29 cellular contexts compared by ENCODE assay signal in genomic region chr1:200916681-200917080, GRCh38. TPM values are rescaled to one million over a fixed set of nuclear protein-coding genes. Genes with fewer than 3 reads are reported as not detected.
DNase-seq lines count a peak whose midpoint lies in the region; ATAC-seq, FAIRE-seq and TF ChIP-seq lines count a peak whose summit lies in the region.
"Had no signal": no experiment of that assay in that cellular context is flagged by ENCODE, and none has a peak within 500 bp of the region (broad histone marks: within the 10 kb centered on the region; RNA-seq: fewer than 3 reads in every experiment).

No MANE protein-coding gene starts in this region.

- peaks cover 7% of the 10 kb centered on the region for H3K36me3 ChIP-seq in Caco-2 (ENCODE audit: control insufficient read depth, insufficient read depth, low read length)
- H3K36me3 ChIP-seq in PC-3 (ENCODE audit: low read depth, low read length) = peaks cover 15% of the 10 kb centered on the region
- H3K36me3 ChIP-seq: heart left ventricle, SJSA1 had no signal

- H3K79me2 ChIP-seq in PC-3 (ENCODE audit: low read length) = no peaks in the 10 kb centered on the region

- no peaks in the 10 kb centered on the region for H3K9me2 ChIP-seq in PC-3 (replicated peaks; ENCODE audit: low read length)

- peak overlapping the region; percentile 75 for H3K27ac Mint-ChIP-seq in Caco-2 (ENCODE audit: unreplicated experiment)
- H3K27ac Mint-ChIP-seq: activated CD4-positive, alpha-beta memory T cell treated with anti-CD3 and anti-CD28 coated beads, Interleukin-2, amount 10 ng/mL, durations not matched to agents 7 days and 5 days; CD4-positive, alpha-beta T cell; mesothelial cell of epicardium; natural killer cell treated with Interleukin-12 subunit alpha and Interleukin-12 subunit beta and Interleukin-15 and Interleukin-18, amount 100 ng/mL, for 72 hours; stimulated activated memory B cell treated with anti-CD40 and anti-IgM and Interleukin-4, amounts not matched to agents 10 μg/mL and 1 μg/mL and 100 μg/mL, for 72 hours; T-cell had no signal

- no peaks in the 10 kb centered on the region for H4K20me1 ChIP-seq in PC-3 (ENCODE audit: low read length)

- no peak overlapping the region for H3K4me3 Mint-ChIP-seq in Caco-2 (ENCODE audit: unreplicated experiment)
- H3K4me3 Mint-ChIP-seq: activated CD4-positive, alpha-beta memory T cell treated with anti-CD3 and anti-CD28 coated beads, Interleukin-2, amount 10 ng/mL, durations not matched to agents 7 days and 5 days; CD4-positive, alpha-beta T cell; mesothelial cell of epicardium; natural killer cell treated with Interleukin-12 subunit alpha and Interleukin-12 subunit beta and Interleukin-15 and Interleukin-18, amount 100 ng/mL, for 72 hours; stimulated activated memory B cell treated with anti-CD40 and anti-IgM and Interleukin-4, amounts not matched to agents 10 μg/mL and 1 μg/mL and 100 μg/mL, for 72 hours; T-cell had no signal

- in situ Hi-C loops in ACHN (cut with HindIII; ENCODE audit: low pct_ligation_motif_present, low pct_unique_long_range_greater_than_20kb, low sequenced_read_pairs) = no loop called here

- no peak overlapping the region for H2AFZ ChIP-seq in PC-3 (ENCODE audit: low read length)

- H3K4me2 ChIP-seq in PC-3 (ENCODE audit: low read length) = no peak overlapping the region

- no peak overlapping the region for H3K9ac ChIP-seq in PC-3 (ENCODE audit: low read length)

- H3K27me3 Mint-ChIP-seq in Caco-2 (ENCODE audit: insufficient read depth, unreplicated experiment) = no peaks in the 10 kb centered on the region
- H3K27me3 Mint-ChIP-seq: CD4-positive, alpha-beta T cell; natural killer cell treated with Interleukin-12 subunit alpha and Interleukin-12 subunit beta and Interleukin-15 and Interleukin-18, amount 100 ng/mL, for 72 hours; stimulated activated memory B cell treated with anti-CD40 and anti-IgM and Interleukin-4, amounts not matched to agents 10 μg/mL and 1 μg/mL and 100 μg/mL, for 72 hours; T-cell had no signal

- H3K9me3 ChIP-seq in Caco-2 (no peaks in the 10 kb centered on the region), PC-3 (ENCODE audit: low read length) (no peaks in the 10 kb centered on the region)
- H3K9me3 ChIP-seq: heart left ventricle, SJSA1 had no signal

- H3K4me1 ChIP-seq in Caco-2 (peaks cover 7% of the 10 kb centered on the region), PC-3 (ENCODE audit: insufficient read depth, low read length) (no peaks in the 10 kb centered on the region)
- H3K4me1 ChIP-seq: SJSA1 had no signal

- H3K4me3 ChIP-seq in Caco-2 (ENCODE audit: low read depth, low read length) (no peak overlapping the region), PC-3 (ENCODE audit: low read length) (no peak overlapping the region), skin epidermis (no peak overlapping the region)
- H3K4me3 ChIP-seq: dorsolateral prefrontal cortex, heart left ventricle, SJSA1 had no signal

- no peak for DNase-seq in Caco-2
- no peak for DNase-seq in PC-3
- peak; percentile 53 for DNase-seq in islet precursor cell
- no peak for DNase-seq in epidermal melanocyte (ENCODE audit: insufficient read length, low spot score)
- DNase-seq in D721Med (ENCODE audit: insufficient read length, low spot score) = no peak
- no peak for DNase-seq in ACHN
- DNase-seq: activated CD4-positive, alpha-beta memory T cell treated with anti-CD3 and anti-CD28 coated beads, Interleukin-2, amount 10 ng/mL, durations not matched to agents 7 days and 5 days; activated gamma-delta T cell; activated T-cell treated with anti-CD3 and anti-CD28 coated beads for 4 hours; CD4-positive, alpha-beta T cell; DMS153; dorsolateral prefrontal cortex; NCI-H187; NCI-H526; T-cell had no signal

- H3F3A ChIP-seq in PC-3 (ENCODE audit: low read length, unreplicated experiment) = no peaks in the 10 kb centered on the region

- no peaks in the 10 kb centered on the region for H3K9me3 Mint-ChIP-seq in Caco-2 (ENCODE audit: unreplicated experiment)
- H3K9me3 Mint-ChIP-seq: activated CD4-positive, alpha-beta memory T cell treated with anti-CD3 and anti-CD28 coated beads, Interleukin-2, amount 10 ng/mL, durations not matched to agents 7 days and 5 days; CD4-positive, alpha-beta T cell; mesothelial cell of epicardium; natural killer cell treated with Interleukin-12 subunit alpha and Interleukin-12 subunit beta and Interleukin-15 and Interleukin-18, amount 100 ng/mL, for 72 hours; stimulated activated memory B cell treated with anti-CD40 and anti-IgM and Interleukin-4, amounts not matched to agents 10 μg/mL and 1 μg/mL and 100 μg/mL, for 72 hours; T-cell had no signal

- no peak overlapping the region for H3K27ac ChIP-seq in PC-3 (ENCODE audit: low read length)
- H3K27ac ChIP-seq in skin epidermis = peak overlapping the region in 14 of 21 experiments; percentile 6 to 67 (median 38)
- H3K27ac ChIP-seq: dorsolateral prefrontal cortex, SJSA1 had no signal

- TF ChIP-seq CTCF in Caco-2 (IDR thresholded peaks at IDR 0.05; ENCODE audit: insufficient read depth in 1 of 2, low read depth in 1 of 2, low read length in 1 of 2, severe bottlenecking in 1 of 2, unreplicated experiment in 1 of 2) = no peak
- TF ChIP-seq CTCF in PC-3 (conservative IDR thresholded peaks at IDR 0.05; ENCODE audit: low read depth, low read length) = no peak
- TF ChIP-seq CTCF in D721Med (IDR thresholded peaks at IDR 0.05; ENCODE audit: insufficient read depth, missing control alignments) = no peak

- CTCF ChIA-PET in Caco-2 (lab: Charles Lee) (interaction anchor here (1.1 kb wide), 2 partner anchors 28 to 55 kb away, joined by 3 read pairs; no protein-coding TSS in a partner anchor), PC-3 (lab: Charles Lee) (no interaction called here)

- BruUV-seq in Caco-2 (replicated peaks; lab: Mats Ljungman, UMichigan) (no TSS peak), PC-3 (replicated peaks; lab: Mats Ljungman, UMichigan) (no TSS peak)

- intact Hi-C loops in Caco-2 (cut with micrococcal nuclease; ENCODE audit: unreplicated experiment) (loop anchor here (2.0 kb wide), 1 partner anchor 26 kb away; no protein-coding TSS in a partner anchor), PC-3 (cut with micrococcal nuclease) (no loop called here)

- POLR2A ChIA-PET in Caco-2 (lab: Charles Lee) = interaction anchor here (1.0 kb wide), 2 partner anchors 20 kb away, joined by 3 to 5 read pairs; no protein-coding TSS in a partner anchor
- POLR2A ChIA-PET in PC-3 (lab: Charles Lee; ENCODE audit: unreplicated experiment) = no interaction called here

- no peak for FAIRE-seq in D721Med (lab: Jason Lieb, UNC)
- FAIRE-seq: G401.6, GM18507, H54, RCC 7860 had no signal

- peak; percentile 7; the same call in 1 of the 2 replicates for ATAC-seq in PC-3
- no peak for ATAC-seq in GM18502 (IDR thresholded peaks at IDR 0.05; ENCODE audit: poor library complexity, unreplicated experiment)
- ATAC-seq: natural killer cell treated with Interleukin-12 subunit alpha and Interleukin-12 subunit beta and Interleukin-15 and Interleukin-18, amount 100 ng/mL, for 72 hours; T-cell had no signal

- peaks cover 10% of the 10 kb centered on the region for H3K4me1 Mint-ChIP-seq in Caco-2 (ENCODE audit: low read depth, unreplicated experiment)
- H3K4me1 Mint-ChIP-seq: activated CD4-positive, alpha-beta memory T cell treated with anti-CD3 and anti-CD28 coated beads, Interleukin-2, amount 10 ng/mL, durations not matched to agents 7 days and 5 days; mesothelial cell of epicardium; stimulated activated memory B cell treated with anti-CD40 and anti-IgM and Interleukin-4, amounts not matched to agents 10 μg/mL and 1 μg/mL and 100 μg/mL, for 72 hours; T-cell had no signal

- H3K27me3 ChIP-seq in Caco-2 (replicated peaks; ENCODE audit: control insufficient read depth, insufficient read depth, low read length) (no peaks in the 10 kb centered on the region), PC-3 (ENCODE audit: low read length) (no peaks in the 10 kb centered on the region)
- H3K27me3 ChIP-seq: heart left ventricle, SJSA1 had no signal

- peaks cover 61% of the 10 kb centered on the region for H3K36me3 Mint-ChIP-seq in Caco-2 (ENCODE audit: insufficient read depth, unreplicated experiment)
- H3K36me3 Mint-ChIP-seq: natural killer cell treated with Interleukin-12 subunit alpha and Interleukin-12 subunit beta and Interleukin-15 and Interleukin-18, amount 100 ng/mL, for 72 hours; stimulated activated memory B cell treated with anti-CD40 and anti-IgM and Interleukin-4, amounts not matched to agents 10 μg/mL and 1 μg/mL and 100 μg/mL, for 72 hours; T-cell had no signal

RNA-seq across cellular contexts. Expression of gene INAVA, which starts 22.0 kb away (rescaled TPM):
- total RNA-seq in Caco-2 (2022) = 112 and 123 TPM in 2 replicates
- total RNA-seq in PC-3 (2014; rRNA removed) = 102 and 128 TPM in 2 replicates
- total RNA-seq: fibroblast of villous mesenchyme had no signal

RNA-seq across cellular contexts. Expression of gene GPR25, which starts 43.9 kb away (rescaled TPM):
- not detected in 2 replicates for total RNA-seq in Caco-2 (2022)
- total RNA-seq in PC-3 (2014; rRNA removed) = not detected in 2 replicates
- total RNA-seq: fibroblast of villous mesenchyme; heart left ventricle; LHCN-M2; natural killer cell treated with Interleukin-12 subunit alpha and Interleukin-12 subunit beta and Interleukin-15 and Interleukin-18, amount 100 ng/mL, for 72 hours; SJSA1; skeletal muscle tissue had no signal
